8 cellular contexts compared by ENCODE assay signal in genomic region chr20:45456632-45457031, GRCh38. TPM values are rescaled to one million over a fixed set of nuclear protein-coding genes. Genes with fewer than 3 reads are reported as not detected.
DNase-seq lines count a peak whose midpoint lies in the region; ATAC-seq and TF ChIP-seq lines count a peak whose summit lies in the region.

No MANE protein-coding gene starts in this region.

- H3K18ac ChIP-seq in trophoblast cell (ENCODE audit: low read length): no peak overlapping the region

- H3K36me3 ChIP-seq in body of pancreas (replicated peaks in 1 of 2; ENCODE audit: insufficient read depth in 1 of 2, low read depth in 2 of 2): no peaks in the 10 kb centered on the region
- H3K36me3 ChIP-seq in trophoblast cell (ENCODE audit: control insufficient read depth in 1 of 2, insufficient read depth in 2 of 2, low read length in 2 of 2): no peaks in the 10 kb centered on the region
- no peaks in the 10 kb centered on the region for H3K36me3 ChIP-seq in gastroesophageal sphincter

- ATAC-seq in body of pancreas: no peak
- ATAC-seq in GM21381 (IDR thresholded peaks at IDR 0.05; ENCODE audit: unreplicated experiment): no peak
- ATAC-seq in GM19035 (IDR thresholded peaks at IDR 0.05; ENCODE audit: unreplicated experiment): no peak
- ATAC-seq in gastroesophageal sphincter: no peak

- H3K4me1 ChIP-seq in body of pancreas (no peaks in the 10 kb centered on the region), trophoblast cell (ENCODE audit: control insufficient read depth in 1 of 2, insufficient read depth in 2 of 2, low read length in 2 of 2) (peaks cover 0 to 3% of the 10 kb centered on the region in 2 experiments), gastroesophageal sphincter (no peaks in the 10 kb centered on the region)

- no peak overlapping the region for H2BK120ac ChIP-seq in trophoblast cell (ENCODE audit: insufficient read depth, low read length, poor library complexity)

- H3K27me3 ChIP-seq in body of pancreas (no peaks in the 10 kb centered on the region), trophoblast cell (ENCODE audit: insufficient read depth, low read length) (no peaks in the 10 kb centered on the region), gastroesophageal sphincter (no peaks in the 10 kb centered on the region)

- H2AFZ ChIP-seq in trophoblast cell (ENCODE audit: insufficient read depth, low read length, poor library complexity): no peak overlapping the region

- H4K91ac ChIP-seq in trophoblast cell (ENCODE audit: low read depth, low read length): no peak overlapping the region

- H3K9me3 ChIP-seq in body of pancreas (no peaks in the 10 kb centered on the region), trophoblast cell (ENCODE audit: insufficient read depth, low read depth, low read length) (peaks cover 1% of the 10 kb centered on the region), gastroesophageal sphincter (no peaks in the 10 kb centered on the region)

- no peak overlapping the region for H2AK5ac ChIP-seq in trophoblast cell (ENCODE audit: low read length)

- H3K14ac ChIP-seq in trophoblast cell (ENCODE audit: low read length): no peak overlapping the region

- 16 to 20% methylated on average over 6 of the region's 6 CpGs for WGBS in body of pancreas, 2 donors
- no CpG with 5 or more reads among the region's 6 CpGs for WGBS in trophoblast cell (ENCODE audit: extremely low coverage, insufficient coverage, insufficient read length)
- WGBS in gastroesophageal sphincter (ENCODE audit: low coverage in 1 of 2), 2 donors: 21 to 26% methylated on average over 6 of the region's 6 CpGs

- TF ChIP-seq CTCF in body of pancreas (IDR thresholded peaks at IDR 0.05) (peak in 4 of 7 experiments; percentile 26 to 48 (median 35)), gastroesophageal sphincter (IDR thresholded peaks at IDR 0.05) (no peak)

- H2BK12ac ChIP-seq in trophoblast cell (ENCODE audit: low read length): no peak overlapping the region

- H3K4ac ChIP-seq in trophoblast cell (ENCODE audit: low read depth, low read length): no peak overlapping the region

- H2BK5ac ChIP-seq in trophoblast cell (ENCODE audit: low read depth, low read length, poor library complexity): no peak overlapping the region

- H3K27ac ChIP-seq in body of pancreas (no peak overlapping the region), trophoblast cell (ENCODE audit: low read depth, low read length) (no peak overlapping the region), gastroesophageal sphincter (no peak overlapping the region)

- no peaks in the 10 kb centered on the region for H3K79me1 ChIP-seq in trophoblast cell (ENCODE audit: low read length)

- H3K4me2 ChIP-seq in trophoblast cell (ENCODE audit: low read length): no peak overlapping the region

- no peak overlapping the region for H4K8ac ChIP-seq in trophoblast cell (ENCODE audit: low read depth, low read length)

- intact Hi-C loops in body of pancreas (cut with DNase I): loop anchor here (10.0 kb wide), 1 partner anchor 308 kb away; no protein-coding TSS in a partner anchor

- no peak overlapping the region for H3K23ac ChIP-seq in trophoblast cell (ENCODE audit: low read length)

- no peak overlapping the region for H4K12ac ChIP-seq in trophoblast cell (ENCODE audit: low read depth, low read length)

- peak; percentile 70 for DNase-seq in activated CD4-positive, alpha-beta T cell treated with anti-CD3 and anti-CD28 coated beads for 48 hours
- DNase-seq in activated CD4-positive, alpha-beta T cell treated with anti-CD3 and anti-CD28 coated beads for 1 hour: no peak
- DNase-seq in NCI-H146 treated with DMSO at 0.1 percent for 48 hours (lab: John Stamatoyannopoulos, UW; ENCODE audit: unreplicated experiment): peak; percentile 68
- DNase-seq in body of pancreas: peak; percentile 26 to 65 (median 46)
- DNase-seq in trophoblast cell: peak; percentile 24 to 54

- TF ChIP-seq POLR2A in body of pancreas (IDR thresholded peaks at IDR 0.05) (no peak), gastroesophageal sphincter (IDR thresholded peaks at IDR 0.05) (no peak)

- no peak for TF ChIP-seq EP300 in gastroesophageal sphincter (IDR thresholded peaks at IDR 0.05)

- no peak overlapping the region for H3K9ac ChIP-seq in trophoblast cell (ENCODE audit: low read length)

- H3K79me2 ChIP-seq in trophoblast cell (ENCODE audit: control insufficient read depth, insufficient read depth, low read length, poor library complexity): no peaks in the 10 kb centered on the region

- no peak overlapping the region for H3K4me3 ChIP-seq in body of pancreas
- H3K4me3 ChIP-seq in trophoblast cell (ENCODE audit: low read depth, low read length): no peak overlapping the region
- H3K4me3 ChIP-seq in gastroesophageal sphincter: no peak overlapping the region

RNA-seq across cellular contexts. Expression of gene WFDC2, which starts 12.9 kb away (rescaled TPM):
- total RNA-seq in body of pancreas (10 to 100 TPM in 1 of 2 donors, 1 to 10 TPM in 1; 3.0 to 11.9 TPM), gastroesophageal sphincter (10 to 100 TPM in 1 of 4 donors, 1 to 10 TPM in 2, not detected in 1; 7.0 to 21.9 (median 9.3) TPM)
- 114 and 119 TPM in 2 replicates for polyA plus RNA-seq in trophoblast cell (2013)

RNA-seq across cellular contexts. Expression of gene PIGT, which starts 40.7 kb away (rescaled TPM):
- 10 to 100 TPM; 38.6 to 50.3 TPM for total RNA-seq in body of pancreas
- polyA plus RNA-seq in trophoblast cell (2013): 72.1 and 75.4 TPM in 2 replicates
- 10 to 100 TPM; 59.8 to 87.3 (median 67.6) TPM for total RNA-seq in gastroesophageal sphincter

RNA-seq across cellular contexts. Expression of gene DBNDD2, which starts 48.5 kb away (rescaled TPM):
- total RNA-seq in body of pancreas (10 to 100 TPM; 10.5 to 20.5 TPM), gastroesophageal sphincter (100 to 1,000 TPM in 2 of 4 donors, 10 to 100 TPM in 2; 84.9 to 132 (median 106) TPM)
- polyA plus RNA-seq in trophoblast cell (2013): 10.9 and 13.1 TPM in 2 replicates

RNA-seq across cellular contexts. Expression of gene SPINT3, which starts 58.8 kb away (rescaled TPM):
- not detected for total RNA-seq in body of pancreas
- polyA plus RNA-seq in trophoblast cell (2013): not detected in 2 replicates
- total RNA-seq in gastroesophageal sphincter: not detected

Comparison
In these comparisons a context has a peak if more than half of its experiments do, and no peak if none do; other contexts are left out.
1. CTCF ChIP-seq: peak in body of pancreas (4 of 7); none in gastroesophageal sphincter (0 of 4).